1 cellular context compared by ENCODE assay signal in the genomic region with DNA sequence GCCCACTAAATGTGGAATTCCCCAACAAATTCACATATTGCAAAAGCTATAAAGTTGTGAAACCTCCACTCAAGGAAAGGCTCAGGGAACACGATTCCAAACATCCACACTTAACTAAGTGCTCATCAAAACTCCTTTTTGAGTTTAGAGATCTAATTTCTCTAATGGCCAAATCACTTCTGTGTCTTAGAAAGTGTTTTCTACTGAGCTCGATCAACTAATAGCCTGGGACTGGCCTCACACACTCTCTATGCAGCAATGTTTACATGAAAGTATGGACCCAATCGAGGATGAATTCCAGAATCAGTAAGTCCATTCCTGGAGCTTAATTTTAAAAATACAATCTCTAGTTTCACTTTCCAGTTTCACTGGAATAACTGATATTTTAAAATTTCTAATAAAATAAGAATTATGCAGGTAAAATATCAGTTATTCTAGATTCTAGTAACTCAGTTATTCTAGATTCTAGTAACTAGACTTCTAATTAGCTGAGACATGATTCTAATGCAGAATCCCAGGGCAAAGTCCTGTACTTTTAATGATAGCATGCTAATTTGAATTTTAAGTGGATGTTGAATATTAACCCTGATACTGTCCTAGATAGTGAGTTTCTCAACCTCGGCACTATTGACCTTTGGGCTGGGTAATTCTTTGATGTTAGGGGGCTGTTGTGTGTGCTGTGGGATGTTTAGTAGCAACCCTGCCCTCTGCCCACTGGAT.
TF ChIP-seq lines count a peak whose summit lies in the region.

No MANE protein-coding gene starts in this region.

TF ChIP-seq in HepG2, 621 proteins besides CTCF, POLR2A, EP300 and RAD21 (continued from another document and continues in another):
- TF ChIP-seq, protein P1, sequence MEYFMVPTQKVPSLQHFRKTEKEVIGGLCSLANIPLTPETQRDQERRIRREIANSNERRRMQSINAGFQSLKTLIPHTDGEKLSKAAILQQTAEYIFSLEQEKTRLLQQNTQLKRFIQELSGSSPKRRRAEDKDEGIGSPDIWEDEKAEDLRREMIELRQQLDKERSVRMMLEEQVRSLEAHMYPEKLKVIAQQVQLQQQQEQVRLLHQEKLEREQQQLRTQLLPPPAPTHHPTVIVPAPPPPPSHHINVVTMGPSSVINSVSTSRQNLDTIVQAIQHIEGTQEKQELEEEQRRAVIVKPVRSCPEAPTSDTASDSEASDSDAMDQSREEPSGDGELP (IDR thresholded peaks at IDR 0.05; ENCODE audit: borderline replicate concordance, low read depth): peak; percentile 40; the same call in 1 of the 2 replicates
- TF ChIP-seq SIX1 (CRISPR knock-in tag; IDR thresholded peaks at IDR 0.05; ENCODE audit: borderline replicate concordance) (peak; percentile 52; the same call in 1 of the 2 replicates), DPF2 (CRISPR knock-in tag; IDR thresholded peaks at IDR 0.05; ENCODE audit: borderline replicate concordance, low read depth) (peak; percentile 94), SRSF4 (IDR thresholded peaks at IDR 0.05; ENCODE audit: low read depth, low read length, poor library complexity, severe bottlenecking) (no peak), ETV5 (CRISPR knock-in tag; IDR thresholded peaks at IDR 0.05; ENCODE audit: borderline replicate concordance) (peak; percentile 41; the same call in 1 of the 2 replicates), ZBTB7B (CRISPR knock-in tag; IDR thresholded peaks at IDR 0.05) (peak; percentile 98), HOXA5 (CRISPR knock-in tag; IDR thresholded peaks at IDR 0.05) (peak; percentile 63; the same call in 1 of the 2 replicates), SRSF1 (optimal IDR thresholded peaks at IDR 0.05; ENCODE audit: low read depth, low read length) (no peak), SOX5 (CRISPR knock-in tag; IDR thresholded peaks at IDR 0.05; ENCODE audit: borderline replicate concordance) (peak; percentile 81; the same call in 1 of the 2 replicates), JUN (CRISPR knock-in tag; IDR thresholded peaks at IDR 0.05) (no peak), ZNF557 (CRISPR knock-in tag; IDR thresholded peaks at IDR 0.05) (0 out of 2 replicates have a peak, but pooled peaks have one; percentile 28), FOXP1 (IDR thresholded peaks at IDR 0.05) (peak; percentile 55; the same call in 1 of the 2 replicates), FOXP1 (CRISPR knock-in tag; IDR thresholded peaks at IDR 0.05) (peak; percentile 97), ASH2L (IDR thresholded peaks at IDR 0.05; ENCODE audit: insufficient read length, low read depth, low read length) (peak; percentile 89), DMAP1 (CRISPR knock-in tag; IDR thresholded peaks at IDR 0.05) (peak; percentile 46; the same call in 1 of the 2 replicates), HOXA3 (CRISPR knock-in tag; IDR thresholded peaks at IDR 0.05) (peak; percentile 66; the same call in 1 of the 2 replicates), FOXO1 (CRISPR knock-in tag; IDR thresholded peaks at IDR 0.05) (peak; percentile 92), ZNF121 (CRISPR knock-in tag; IDR thresholded peaks at IDR 0.05) (peak; percentile 84), ZNF644 (CRISPR knock-in tag; IDR thresholded peaks at IDR 0.05; ENCODE audit: low read depth) (peak; percentile 59; the same call in 1 of the 2 replicates), MAFF (IDR thresholded peaks at IDR 0.05; ENCODE audit: low read depth, low read length) (0 out of 2 replicates have a peak, but pooled peaks have one; percentile 16), GATA4 (IDR thresholded peaks at IDR 0.05; ENCODE audit: borderline replicate concordance, low read depth) (peak; percentile 81; the same call in 1 of the 2 replicates)
- TF ChIP-seq, protein P2, sequence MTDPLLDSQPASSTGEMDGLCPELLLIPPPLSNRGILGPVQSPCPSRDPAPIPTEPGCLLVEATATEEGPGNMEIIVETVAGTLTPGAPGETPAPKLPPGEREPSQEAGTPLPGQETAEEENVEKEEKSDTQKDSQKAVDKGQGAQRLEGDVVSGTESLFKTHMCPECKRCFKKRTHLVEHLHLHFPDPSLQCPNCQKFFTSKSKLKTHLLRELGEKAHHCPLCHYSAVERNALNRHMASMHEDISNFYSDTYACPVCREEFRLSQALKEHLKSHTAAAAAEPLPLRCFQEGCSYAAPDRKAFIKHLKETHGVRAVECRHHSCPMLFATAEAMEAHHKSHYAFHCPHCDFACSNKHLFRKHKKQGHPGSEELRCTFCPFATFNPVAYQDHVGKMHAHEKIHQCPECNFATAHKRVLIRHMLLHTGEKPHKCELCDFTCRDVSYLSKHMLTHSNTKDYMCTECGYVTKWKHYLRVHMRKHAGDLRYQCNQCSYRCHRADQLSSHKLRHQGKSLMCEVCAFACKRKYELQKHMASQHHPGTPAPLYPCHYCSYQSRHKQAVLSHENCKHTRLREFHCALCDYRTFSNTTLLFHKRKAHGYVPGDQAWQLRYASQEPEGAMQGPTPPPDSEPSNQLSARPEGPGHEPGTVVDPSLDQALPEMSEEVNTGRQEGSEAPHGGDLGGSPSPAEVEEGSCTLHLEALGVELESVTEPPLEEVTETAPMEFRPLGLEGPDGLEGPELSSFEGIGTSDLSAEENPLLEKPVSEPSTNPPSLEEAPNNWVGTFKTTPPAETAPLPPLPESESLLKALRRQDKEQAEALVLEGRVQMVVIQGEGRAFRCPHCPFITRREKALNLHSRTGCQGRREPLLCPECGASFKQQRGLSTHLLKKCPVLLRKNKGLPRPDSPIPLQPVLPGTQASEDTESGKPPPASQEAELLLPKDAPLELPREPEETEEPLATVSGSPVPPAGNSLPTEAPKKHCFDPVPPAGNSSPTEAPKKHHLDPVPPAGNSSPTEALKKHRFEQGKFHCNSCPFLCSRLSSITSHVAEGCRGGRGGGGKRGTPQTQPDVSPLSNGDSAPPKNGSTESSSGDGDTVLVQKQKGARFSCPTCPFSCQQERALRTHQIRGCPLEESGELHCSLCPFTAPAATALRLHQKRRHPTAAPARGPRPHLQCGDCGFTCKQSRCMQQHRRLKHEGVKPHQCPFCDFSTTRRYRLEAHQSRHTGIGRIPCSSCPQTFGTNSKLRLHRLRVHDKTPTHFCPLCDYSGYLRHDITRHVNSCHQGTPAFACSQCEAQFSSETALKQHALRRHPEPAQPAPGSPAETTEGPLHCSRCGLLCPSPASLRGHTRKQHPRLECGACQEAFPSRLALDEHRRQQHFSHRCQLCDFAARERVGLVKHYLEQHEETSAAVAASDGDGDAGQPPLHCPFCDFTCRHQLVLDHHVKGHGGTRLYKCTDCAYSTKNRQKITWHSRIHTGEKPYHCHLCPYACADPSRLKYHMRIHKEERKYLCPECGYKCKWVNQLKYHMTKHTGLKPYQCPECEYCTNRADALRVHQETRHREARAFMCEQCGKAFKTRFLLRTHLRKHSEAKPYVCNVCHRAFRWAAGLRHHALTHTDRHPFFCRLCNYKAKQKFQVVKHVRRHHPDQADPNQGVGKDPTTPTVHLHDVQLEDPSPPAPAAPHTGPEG (CRISPR knock-in tag; IDR thresholded peaks at IDR 0.05): no peak
- TF ChIP-seq, protein P3, sequence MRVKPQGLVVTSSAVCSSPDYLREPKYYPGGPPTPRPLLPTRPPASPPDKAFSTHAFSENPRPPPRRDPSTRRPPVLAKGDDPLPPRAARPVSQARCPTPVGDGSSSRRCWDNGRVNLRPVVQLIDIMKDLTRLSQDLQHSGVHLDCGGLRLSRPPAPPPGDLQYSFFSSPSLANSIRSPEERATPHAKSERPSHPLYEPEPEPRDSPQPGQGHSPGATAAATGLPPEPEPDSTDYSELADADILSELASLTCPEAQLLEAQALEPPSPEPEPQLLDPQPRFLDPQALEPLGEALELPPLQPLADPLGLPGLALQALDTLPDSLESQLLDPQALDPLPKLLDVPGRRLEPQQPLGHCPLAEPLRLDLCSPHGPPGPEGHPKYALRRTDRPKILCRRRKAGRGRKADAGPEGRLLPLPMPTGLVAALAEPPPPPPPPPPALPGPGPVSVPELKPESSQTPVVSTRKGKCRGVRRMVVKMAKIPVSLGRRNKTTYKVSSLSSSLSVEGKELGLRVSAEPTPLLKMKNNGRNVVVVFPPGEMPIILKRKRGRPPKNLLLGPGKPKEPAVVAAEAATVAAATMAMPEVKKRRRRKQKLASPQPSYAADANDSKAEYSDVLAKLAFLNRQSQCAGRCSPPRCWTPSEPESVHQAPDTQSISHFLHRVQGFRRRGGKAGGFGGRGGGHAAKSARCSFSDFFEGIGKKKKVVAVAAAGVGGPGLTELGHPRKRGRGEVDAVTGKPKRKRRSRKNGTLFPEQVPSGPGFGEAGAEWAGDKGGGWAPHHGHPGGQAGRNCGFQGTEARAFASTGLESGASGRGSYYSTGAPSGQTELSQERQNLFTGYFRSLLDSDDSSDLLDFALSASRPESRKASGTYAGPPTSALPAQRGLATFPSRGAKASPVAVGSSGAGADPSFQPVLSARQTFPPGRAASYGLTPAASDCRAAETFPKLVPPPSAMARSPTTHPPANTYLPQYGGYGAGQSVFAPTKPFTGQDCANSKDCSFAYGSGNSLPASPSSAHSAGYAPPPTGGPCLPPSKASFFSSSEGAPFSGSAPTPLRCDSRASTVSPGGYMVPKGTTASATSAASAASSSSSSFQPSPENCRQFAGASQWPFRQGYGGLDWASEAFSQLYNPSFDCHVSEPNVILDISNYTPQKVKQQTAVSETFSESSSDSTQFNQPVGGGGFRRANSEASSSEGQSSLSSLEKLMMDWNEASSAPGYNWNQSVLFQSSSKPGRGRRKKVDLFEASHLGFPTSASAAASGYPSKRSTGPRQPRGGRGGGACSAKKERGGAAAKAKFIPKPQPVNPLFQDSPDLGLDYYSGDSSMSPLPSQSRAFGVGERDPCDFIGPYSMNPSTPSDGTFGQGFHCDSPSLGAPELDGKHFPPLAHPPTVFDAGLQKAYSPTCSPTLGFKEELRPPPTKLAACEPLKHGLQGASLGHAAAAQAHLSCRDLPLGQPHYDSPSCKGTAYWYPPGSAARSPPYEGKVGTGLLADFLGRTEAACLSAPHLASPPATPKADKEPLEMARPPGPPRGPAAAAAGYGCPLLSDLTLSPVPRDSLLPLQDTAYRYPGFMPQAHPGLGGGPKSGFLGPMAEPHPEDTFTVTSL (CRISPR knock-in tag; IDR thresholded peaks at IDR 0.05; ENCODE audit: borderline replicate concordance): peak; percentile 83
- TF ChIP-seq, protein P4, sequence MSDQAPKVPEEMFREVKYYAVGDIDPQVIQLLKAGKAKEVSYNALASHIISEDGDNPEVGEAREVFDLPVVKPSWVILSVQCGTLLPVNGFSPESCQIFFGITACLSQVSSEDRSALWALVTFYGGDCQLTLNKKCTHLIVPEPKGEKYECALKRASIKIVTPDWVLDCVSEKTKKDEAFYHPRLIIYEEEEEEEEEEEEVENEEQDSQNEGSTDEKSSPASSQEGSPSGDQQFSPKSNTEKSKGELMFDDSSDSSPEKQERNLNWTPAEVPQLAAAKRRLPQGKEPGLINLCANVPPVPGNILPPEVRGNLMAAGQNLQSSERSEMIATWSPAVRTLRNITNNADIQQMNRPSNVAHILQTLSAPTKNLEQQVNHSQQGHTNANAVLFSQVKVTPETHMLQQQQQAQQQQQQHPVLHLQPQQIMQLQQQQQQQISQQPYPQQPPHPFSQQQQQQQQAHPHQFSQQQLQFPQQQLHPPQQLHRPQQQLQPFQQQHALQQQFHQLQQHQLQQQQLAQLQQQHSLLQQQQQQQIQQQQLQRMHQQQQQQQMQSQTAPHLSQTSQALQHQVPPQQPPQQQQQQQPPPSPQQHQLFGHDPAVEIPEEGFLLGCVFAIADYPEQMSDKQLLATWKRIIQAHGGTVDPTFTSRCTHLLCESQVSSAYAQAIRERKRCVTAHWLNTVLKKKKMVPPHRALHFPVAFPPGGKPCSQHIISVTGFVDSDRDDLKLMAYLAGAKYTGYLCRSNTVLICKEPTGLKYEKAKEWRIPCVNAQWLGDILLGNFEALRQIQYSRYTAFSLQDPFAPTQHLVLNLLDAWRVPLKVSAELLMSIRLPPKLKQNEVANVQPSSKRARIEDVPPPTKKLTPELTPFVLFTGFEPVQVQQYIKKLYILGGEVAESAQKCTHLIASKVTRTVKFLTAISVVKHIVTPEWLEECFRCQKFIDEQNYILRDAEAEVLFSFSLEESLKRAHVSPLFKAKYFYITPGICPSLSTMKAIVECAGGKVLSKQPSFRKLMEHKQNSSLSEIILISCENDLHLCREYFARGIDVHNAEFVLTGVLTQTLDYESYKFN (CRISPR knock-in tag; conservative IDR thresholded peaks at IDR 0.05): peak; percentile 98
- TF ChIP-seq, protein P5, sequence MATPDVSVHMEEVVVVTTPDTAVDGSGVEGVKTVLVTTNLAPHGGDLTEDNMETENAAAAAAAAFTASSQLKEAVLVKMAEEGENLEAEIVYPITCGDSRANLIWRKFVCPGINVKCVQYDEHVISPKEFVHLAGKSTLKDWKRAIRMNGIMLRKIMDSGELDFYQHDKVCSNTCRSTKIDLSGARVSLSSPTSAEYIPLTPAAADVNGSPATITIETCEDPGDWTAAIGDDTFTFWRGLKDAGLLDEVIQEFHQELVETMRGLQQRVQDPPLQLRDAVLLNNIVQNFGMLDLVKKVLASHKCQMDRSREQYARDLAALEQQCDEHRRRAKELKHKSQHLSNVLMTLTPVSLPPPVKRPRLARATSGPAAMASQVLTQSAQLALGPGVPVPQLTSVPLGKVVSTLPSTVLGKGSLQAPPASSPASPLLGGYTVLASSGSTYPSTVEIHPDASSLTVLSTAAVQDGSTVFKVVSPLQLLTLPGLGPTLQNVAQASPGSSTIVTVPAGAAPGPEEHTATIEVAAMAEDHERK (CRISPR knock-in tag; IDR thresholded peaks at IDR 0.05; ENCODE audit: low read depth): no peak
- TF ChIP-seq, protein P6, sequence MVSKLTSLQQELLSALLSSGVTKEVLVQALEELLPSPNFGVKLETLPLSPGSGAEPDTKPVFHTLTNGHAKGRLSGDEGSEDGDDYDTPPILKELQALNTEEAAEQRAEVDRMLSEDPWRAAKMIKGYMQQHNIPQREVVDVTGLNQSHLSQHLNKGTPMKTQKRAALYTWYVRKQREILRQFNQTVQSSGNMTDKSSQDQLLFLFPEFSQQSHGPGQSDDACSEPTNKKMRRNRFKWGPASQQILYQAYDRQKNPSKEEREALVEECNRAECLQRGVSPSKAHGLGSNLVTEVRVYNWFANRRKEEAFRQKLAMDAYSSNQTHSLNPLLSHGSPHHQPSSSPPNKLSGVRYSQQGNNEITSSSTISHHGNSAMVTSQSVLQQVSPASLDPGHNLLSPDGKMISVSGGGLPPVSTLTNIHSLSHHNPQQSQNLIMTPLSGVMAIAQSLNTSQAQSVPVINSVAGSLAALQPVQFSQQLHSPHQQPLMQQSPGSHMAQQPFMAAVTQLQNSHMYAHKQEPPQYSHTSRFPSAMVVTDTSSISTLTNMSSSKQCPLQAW (CRISPR knock-in tag; IDR thresholded peaks at IDR 0.05): peak; percentile 91
- TF ChIP-seq, protein P7, sequence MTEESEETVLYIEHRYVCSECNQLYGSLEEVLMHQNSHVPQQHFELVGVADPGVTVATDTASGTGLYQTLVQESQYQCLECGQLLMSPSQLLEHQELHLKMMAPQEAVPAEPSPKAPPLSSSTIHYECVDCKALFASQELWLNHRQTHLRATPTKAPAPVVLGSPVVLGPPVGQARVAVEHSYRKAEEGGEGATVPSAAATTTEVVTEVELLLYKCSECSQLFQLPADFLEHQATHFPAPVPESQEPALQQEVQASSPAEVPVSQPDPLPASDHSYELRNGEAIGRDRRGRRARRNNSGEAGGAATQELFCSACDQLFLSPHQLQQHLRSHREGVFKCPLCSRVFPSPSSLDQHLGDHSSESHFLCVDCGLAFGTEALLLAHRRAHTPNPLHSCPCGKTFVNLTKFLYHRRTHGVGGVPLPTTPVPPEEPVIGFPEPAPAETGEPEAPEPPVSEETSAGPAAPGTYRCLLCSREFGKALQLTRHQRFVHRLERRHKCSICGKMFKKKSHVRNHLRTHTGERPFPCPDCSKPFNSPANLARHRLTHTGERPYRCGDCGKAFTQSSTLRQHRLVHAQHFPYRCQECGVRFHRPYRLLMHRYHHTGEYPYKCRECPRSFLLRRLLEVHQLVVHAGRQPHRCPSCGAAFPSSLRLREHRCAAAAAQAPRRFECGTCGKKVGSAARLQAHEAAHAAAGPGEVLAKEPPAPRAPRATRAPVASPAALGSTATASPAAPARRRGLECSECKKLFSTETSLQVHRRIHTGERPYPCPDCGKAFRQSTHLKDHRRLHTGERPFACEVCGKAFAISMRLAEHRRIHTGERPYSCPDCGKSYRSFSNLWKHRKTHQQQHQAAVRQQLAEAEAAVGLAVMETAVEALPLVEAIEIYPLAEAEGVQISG (CRISPR knock-in tag; IDR thresholded peaks at IDR 0.05): peak; percentile 81
